ENCODE assay signal across 1 cellular context in the genomic region with DNA sequence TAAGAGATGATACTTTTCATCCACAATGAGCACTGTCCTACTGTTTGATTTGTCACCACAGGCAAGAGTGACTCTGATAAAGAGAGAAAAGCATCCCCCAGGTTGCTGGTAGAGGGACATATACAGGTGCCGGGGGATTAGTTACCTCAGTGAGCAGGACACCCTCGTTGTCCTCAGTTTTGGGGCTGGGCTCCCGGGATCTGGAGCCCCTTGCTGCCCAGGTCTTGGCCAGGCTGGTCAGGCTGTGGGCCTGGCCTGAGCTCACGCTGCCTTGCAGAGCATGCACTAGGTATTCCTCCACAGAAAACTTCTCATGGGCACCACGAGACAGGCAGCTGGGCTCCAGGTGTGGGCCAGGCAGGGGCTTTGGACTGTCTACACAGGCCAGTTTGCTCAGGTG.
TF ChIP-seq lines count a peak whose summit lies in the region.

No MANE protein-coding gene starts in this region.

TF ChIP-seq in GM12878, 131 proteins besides CTCF, POLR2A, EP300 and RAD21:
- TF ChIP-seq NFIC (IDR thresholded peaks at IDR 0.05; ENCODE audit: low read depth, low read length) (no peak), POLR2AphosphoS5 (IDR thresholded peaks at IDR 0.05; ENCODE audit: low read length) (0 out of 2 replicates have a peak, but pooled peaks have one; percentile 42), KLF5 (IDR thresholded peaks at IDR 0.05; ENCODE audit: partially characterized antibody) (no peak)
- TF ChIP-seq, protein P1, sequence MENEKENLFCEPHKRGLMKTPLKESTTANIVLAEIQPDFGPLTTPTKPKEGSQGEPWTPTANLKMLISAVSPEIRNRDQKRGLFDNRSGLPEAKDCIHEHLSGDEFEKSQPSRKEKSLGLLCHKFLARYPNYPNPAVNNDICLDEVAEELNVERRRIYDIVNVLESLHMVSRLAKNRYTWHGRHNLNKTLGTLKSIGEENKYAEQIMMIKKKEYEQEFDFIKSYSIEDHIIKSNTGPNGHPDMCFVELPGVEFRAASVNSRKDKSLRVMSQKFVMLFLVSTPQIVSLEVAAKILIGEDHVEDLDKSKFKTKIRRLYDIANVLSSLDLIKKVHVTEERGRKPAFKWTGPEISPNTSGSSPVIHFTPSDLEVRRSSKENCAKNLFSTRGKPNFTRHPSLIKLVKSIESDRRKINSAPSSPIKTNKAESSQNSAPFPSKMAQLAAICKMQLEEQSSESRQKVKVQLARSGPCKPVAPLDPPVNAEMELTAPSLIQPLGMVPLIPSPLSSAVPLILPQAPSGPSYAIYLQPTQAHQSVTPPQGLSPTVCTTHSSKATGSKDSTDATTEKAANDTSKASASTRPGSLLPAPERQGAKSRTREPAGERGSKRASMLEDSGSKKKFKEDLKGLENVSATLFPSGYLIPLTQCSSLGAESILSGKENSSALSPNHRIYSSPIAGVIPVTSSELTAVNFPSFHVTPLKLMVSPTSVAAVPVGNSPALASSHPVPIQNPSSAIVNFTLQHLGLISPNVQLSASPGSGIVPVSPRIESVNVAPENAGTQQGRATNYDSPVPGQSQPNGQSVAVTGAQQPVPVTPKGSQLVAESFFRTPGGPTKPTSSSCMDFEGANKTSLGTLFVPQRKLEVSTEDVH (IDR thresholded peaks at IDR 0.05; ENCODE audit: low read depth, partially characterized antibody) = no peak
TF ChIP-seq in GM12878: peak in this region for 1.
